ENCODE assay signal across 9 cellular contexts in genomic region chr4:5710962-5711478, GRCh38. TPM values are rescaled to one million over a fixed set of nuclear protein-coding genes. Genes with fewer than 3 reads are reported as not detected.
DNase-seq lines count a peak whose midpoint lies in the region; TF ChIP-seq lines count a peak whose summit lies in the region.
"Had no signal": no experiment of that assay in that cellular context is flagged by ENCODE, and none has a peak within 500 bp of the region (broad histone marks: within the 10 kb centered on the region; RNA-seq: fewer than 3 reads in every experiment).

Gene EVC, plus strand, starts transcription at chr4:5711201. Its CDS starts 180 bp downstream, at chr4:5711381.

- peak within 1 kb of the TSS in 1 of 3 donors; percentile 2 for H3K27ac Mint-ChIP-seq in IgD-negative memory B cell
- H3K27ac Mint-ChIP-seq in activated CD4-positive, alpha-beta T cell treated with anti-CD3 and anti-CD28 coated beads, Interleukin-2, amount 10 ng/mL, durations not matched to agents 7 days and 5 days, result peak within 1 kb of the TSS; percentile 32
- H3K27ac Mint-ChIP-seq: activated naive CD4-positive, alpha-beta T cell treated with anti-CD3 and anti-CD28 coated beads, Interleukin-2, amount 50 U/mL, for 72 hours had no signal

- 0% methylated on average over 12 of the region's 48 CpGs for WGBS in esophagus muscularis mucosa
- WGBS in thymus, result 2% methylated on average over 46 of the region's 48 CpGs

- H3K36me3 ChIP-seq in esophagus muscularis mucosa (no peaks in the 10 kb centered on the region), thymus (ENCODE audit: control insufficient read depth, insufficient read depth) (no peaks in the 10 kb centered on the region)

- H3K27me3 Mint-ChIP-seq in IgD-negative memory B cell, result peaks cover 36% of the 10 kb centered on the region
- H3K27me3 Mint-ChIP-seq in activated CD4-positive, alpha-beta T cell treated with anti-CD3 and anti-CD28 coated beads, Interleukin-2, amount 10 ng/mL, durations not matched to agents 7 days and 5 days, result peaks cover 46% of the 10 kb centered on the region

- peaks cover 27 to 60% (median 59%) of the 10 kb centered on the region in 4 donors for H3K4me1 ChIP-seq in esophagus muscularis mucosa
- no peaks in the 10 kb centered on the region for H3K4me1 ChIP-seq in thymus (ENCODE audit: control insufficient read depth, insufficient read depth, low read length)

- H3K9me3 Mint-ChIP-seq in IgD-negative memory B cell, result peaks cover 5 to 12% (median 7%) of the 10 kb centered on the region in 3 donors
- H3K9me3 Mint-ChIP-seq in activated CD4-positive, alpha-beta T cell treated with anti-CD3 and anti-CD28 coated beads, Interleukin-2, amount 10 ng/mL, durations not matched to agents 7 days and 5 days, result peaks cover 14% of the 10 kb centered on the region

- POLR2A ChIA-PET in activated CD4-positive, alpha-beta T cell treated with anti-CD3 and anti-CD28 coated beads, Interleukin-2, amount 10 ng/mL, durations not matched to agents 7 days and 5 days (lab: Charles Lee), result no interaction called here

- intact Hi-C loops in esophagus muscularis mucosa (cut with DNase I), result no loop called here

- H3K27me3 ChIP-seq in esophagus muscularis mucosa (no peaks in the 10 kb centered on the region), thymus (ENCODE audit: control insufficient read depth, insufficient read depth) (peaks cover 55% of the 10 kb centered on the region)

- H3K36me3 Mint-ChIP-seq in IgD-negative memory B cell, result no peaks in the 10 kb centered on the region
- no peaks in the 10 kb centered on the region for H3K36me3 Mint-ChIP-seq in activated CD4-positive, alpha-beta T cell treated with anti-CD3 and anti-CD28 coated beads, Interleukin-2, amount 10 ng/mL, durations not matched to agents 7 days and 5 days (ENCODE audit: low read depth)

- H3K27ac ChIP-seq in esophagus muscularis mucosa (replicated peaks in 1 of 4) (peak within 1 kb of the TSS; percentile 87 to 91 (median 89)), thymus (ENCODE audit: low read depth) (no peak within 1 kb of the TSS)

- peak within 1 kb of the TSS; percentile 16 to 87 (median 64) for H3K4me3 Mint-ChIP-seq in IgD-negative memory B cell
- peak within 1 kb of the TSS; percentile 63 for H3K4me3 Mint-ChIP-seq in activated CD4-positive, alpha-beta T cell treated with anti-CD3 and anti-CD28 coated beads, Interleukin-2, amount 10 ng/mL, durations not matched to agents 7 days and 5 days

- TF ChIP-seq POLR2A in esophagus muscularis mucosa (IDR thresholded peaks at IDR 0.05; ENCODE audit: low read depth), result no peak

- TF ChIP-seq CTCF in GM10266 (IDR thresholded peaks at IDR 0.05; ENCODE audit: control insufficient read depth, insufficient read depth, low read depth, missing control alignments), result no peak
- no peak for TF ChIP-seq CTCF in esophagus muscularis mucosa (IDR thresholded peaks at IDR 0.05)

- CTCF ChIA-PET in activated CD4-positive, alpha-beta T cell treated with anti-CD3 and anti-CD28 coated beads, Interleukin-2, amount 10 ng/mL, durations not matched to agents 7 days and 5 days (lab: Charles Lee), result no interaction called here

- H3K9me3 ChIP-seq in esophagus muscularis mucosa (peaks cover 0 to 12% (median 3%) of the 10 kb centered on the region in 4 donors), thymus (ENCODE audit: control insufficient read depth) (no peaks in the 10 kb centered on the region)

- H3K4me3 ChIP-seq in esophagus muscularis mucosa (peak within 1 kb of the TSS; percentile 62 to 69 (median 64)), thymus (ENCODE audit: low read length) (peak within 1 kb of the TSS; percentile 14)

- TF ChIP-seq EP300 in esophagus muscularis mucosa (IDR thresholded peaks at IDR 0.05), result no peak

- peak; percentile 55 for DNase-seq in GM10266 (ENCODE audit: extremely low spot score)
- DNase-seq in activated CD4-positive, alpha-beta T cell treated with anti-CD3 and anti-CD28 coated beads, Interleukin-2, amount 10 ng/mL, durations not matched to agents 7 days and 5 days, result no peak
- DNase-seq in esophagus muscularis mucosa (ENCODE audit: extremely low spot score), result peak; percentile 94
- peak; percentile 49 for DNase-seq in midbrain (lab: John Stamatoyannopoulos, UW)
- no peak for DNase-seq in NOMO-1 (lab: John Stamatoyannopoulos, UW; ENCODE audit: unreplicated experiment in 2 of 2)
- DNase-seq in HT-29 (ENCODE audit: low spot score), result no peak

- peaks cover 3 to 10% (median 5%) of the 10 kb centered on the region in 3 donors for H3K4me1 Mint-ChIP-seq in IgD-negative memory B cell
- H3K4me1 Mint-ChIP-seq in activated CD4-positive, alpha-beta T cell treated with anti-CD3 and anti-CD28 coated beads, Interleukin-2, amount 10 ng/mL, durations not matched to agents 7 days and 5 days, result peaks cover 5% of the 10 kb centered on the region

RNA-seq across cellular contexts. Expression of gene EVC, which starts in this region (rescaled TPM):
- 0.05 TPM for polyA plus RNA-seq in IgD-negative memory B cell
- 1 to 10 TPM in 1 of 2 experiments, under 1 TPM in 1; 0.69 to 1.3 TPM for total RNA-seq in activated CD4-positive, alpha-beta T cell treated with anti-CD3 and anti-CD28 coated beads, Interleukin-2, amount 10 ng/mL, durations not matched to agents 7 days and 5 days
- total RNA-seq in esophagus muscularis mucosa, result 10 to 100 TPM; 25.7 to 59.6 (median 44.2) TPM
- polyA plus RNA-seq in thymus, result 1.6 TPM
- total RNA-seq in HT-29 (2014; rRNA removed; shearing (Covaris generic)), result not detected in 2 replicates

Comparison
In these comparisons a context has a peak if more than half of its experiments do, and no peak if none do; other contexts are left out.
1. RNA of gene EVC (total RNA-seq): 25.7 to 59.6 TPM in esophagus muscularis mucosa; 0.69 to 1.3 TPM in activated CD4-positive, alpha-beta T cell treated with anti-CD3 and anti-CD28 coated beads, Interleukin-2, amount 10 ng/mL, durations not matched to agents 7 days and 5 days and not detected in HT-29; every median in the first group is over 10 times any median in the second.
2. DNase-seq: peak in GM10266 (single experiment), esophagus muscularis mucosa (single experiment) and midbrain (single experiment); none in activated CD4-positive, alpha-beta T cell treated with anti-CD3 and anti-CD28 coated beads, Interleukin-2, amount 10 ng/mL, durations not matched to agents 7 days and 5 days (single experiment), NOMO-1 (0 of 2) and HT-29 (single experiment).